In genomic region chr21:34075760-34076159, GRCh38 we compare ENCODE assay signal across 2 cellular contexts.
TF ChIP-seq lines count a peak whose summit lies in the region.

No MANE protein-coding gene starts in this region.

TF ChIP-seq in SK-N-SH, 30 proteins besides CTCF, POLR2A, EP300 and RAD21 (continued from another document):
- TF ChIP-seq REST (IDR thresholded peaks at IDR 0.05; ENCODE audit: low read depth, low read length): no peak
- TF ChIP-seq CHD2 (IDR thresholded peaks at IDR 0.05; ENCODE audit: low read length, partially characterized antibody): no peak
- no peak for TF ChIP-seq YY1 (IDR thresholded peaks at IDR 0.05; ENCODE audit: low read depth)
- no peak for TF ChIP-seq TAF1 (IDR thresholded peaks at IDR 0.05; ENCODE audit: borderline replicate concordance, low read depth, low read length)
- no peak for TF ChIP-seq USF2 (IDR thresholded peaks at IDR 0.05; ENCODE audit: borderline replicate concordance, low read depth, low read length)

TF ChIP-seq in SK-N-SH treated with all-trans-retinoic acid at 6 μM for 48 hours, 23 proteins besides CTCF, POLR2A, EP300 and RAD21 (continued from another document):
- TF ChIP-seq POU6F1 (CRISPR knock-in tag; IDR thresholded peaks at IDR 0.05; ENCODE audit: borderline replicate concordance, low read depth) (no peak), SNAI2 (CRISPR knock-in tag; IDR thresholded peaks at IDR 0.05) (no peak), CREB5 (CRISPR knock-in tag; IDR thresholded peaks at IDR 0.05; ENCODE audit: low read depth) (no peak), ARNTL (CRISPR knock-in tag; IDR thresholded peaks at IDR 0.05; ENCODE audit: borderline replicate concordance, low read depth) (no peak), ESRRG (CRISPR knock-in tag; IDR thresholded peaks at IDR 0.05) (no peak), ZFP30 (CRISPR knock-in tag; IDR thresholded peaks at IDR 0.05) (no peak), PPARA (CRISPR knock-in tag; IDR thresholded peaks at IDR 0.05; ENCODE audit: borderline replicate concordance) (no peak)
